8 cellular contexts compared by ENCODE assay signal in genomic region chr20:53869466-53870258, GRCh38.
DNase-seq lines count a peak whose midpoint lies in the region; ATAC-seq, FAIRE-seq and TF ChIP-seq lines count a peak whose summit lies in the region.

No MANE protein-coding gene starts in this region.

- H2AFZ ChIP-seq in GM12878 (ENCODE audit: control insufficient read depth, low read depth, low read length): peak overlapping the region; percentile 63

- H3K27me3 ChIP-seq in GM12878 (replicated peaks in 1 of 2; ENCODE audit: control insufficient read depth in 2 of 2, insufficient read depth in 2 of 2, low read length in 1 of 2): no peaks in the 10 kb centered on the region

- H3K4me1 ChIP-seq in GM12878 (ENCODE audit: control insufficient read depth, insufficient read depth, low read length): peaks cover 51% of the 10 kb centered on the region

- H3K36me3 ChIP-seq in GM12878 (ENCODE audit: control insufficient read depth in 2 of 2, insufficient read depth in 2 of 2, low read length in 1 of 2): no peaks in the 10 kb centered on the region

- H3K27ac ChIP-seq in GM12878 (ENCODE audit: control insufficient read depth, insufficient read depth): peak overlapping the region; percentile 68

- RAD21 ChIA-PET in GM12878 (lab: Charles Lee; ENCODE audit: unreplicated experiment): interaction anchor here (0.7 to 4.3 kb wide), 14 partner anchors 30 to 216 kb away, joined by 3 to 74 read pairs (median 4); no protein-coding TSS in a partner anchor

- TF ChIP-seq CTCF in GM12878 (IDR thresholded peaks at IDR 0.05 in 2 of 3, conservative IDR thresholded peaks at IDR 0.05 in 1 of 3; ENCODE audit: control insufficient read depth in 2 of 3, extremely low read depth in 1 of 3, insufficient read depth in 1 of 3, low read depth in 3 of 3, low read length in 3 of 3): peak; percentile 85 to 93 (median 87)

- peak; percentile 86 for TF ChIP-seq RAD21 in GM12878 (IDR thresholded peaks at IDR 0.05; ENCODE audit: insufficient read depth, low read depth, low read length)

- no peaks in the 10 kb centered on the region for H3K9me3 ChIP-seq in GM12878 (replicated peaks; ENCODE audit: control insufficient read depth, insufficient read depth, low read length)

- 2% methylated on average over 7 of the region's 8 CpGs for WGBS in GM12878 (ENCODE audit: insufficient coverage, insufficient replicate concordance, low lambda C conversion rate, missing lambda C conversion rate)

- in situ Hi-C loops in GM12878 (cut with MboI): loop anchor here (5.0 kb wide), 1 partner anchor 292 kb away; no protein-coding TSS in a partner anchor

- H4K20me1 ChIP-seq in GM12878 (ENCODE audit: control insufficient read depth, insufficient read depth): no peaks in the 10 kb centered on the region

- H3K9ac ChIP-seq in GM12878 (ENCODE audit: control insufficient read depth, insufficient read depth, low read length): no peak overlapping the region

- peak in 2 of 3 experiments; percentile 42 to 89 for DNase-seq in NCI-H1417 (lab: John Stamatoyannopoulos, UW)
- no peak for DNase-seq in NCI-H1417 treated with DMSO at 0.1 percent for 48 hours (lab: John Stamatoyannopoulos, UW)
- DNase-seq in NCI-H128 (lab: John Stamatoyannopoulos, UW; ENCODE audit: unreplicated experiment): peak; percentile 53
- peak; percentile 49 for DNase-seq in T-helper 9 cell
- peak; percentile 91 for DNase-seq in GM12878 (ENCODE audit: low read depth, low spot score)
- peak; percentile 80 for DNase-seq in iris pigment epithelial cell (ENCODE audit: low read depth)
- peak; percentile 82 for DNase-seq in stimulated activated CD4-positive, alpha-beta T cell treated with anti-CD3 and anti-CD28 coated beads, Interleukin-1b, Interleukin-23, amount 100 ng/mL, for 48 hours

- ATAC-seq in HG02759 (IDR thresholded peaks at IDR 0.05; ENCODE audit: unreplicated experiment): peak; percentile 59
- peak; percentile 73 for ATAC-seq in GM12878

- peak overlapping the region; percentile 29; the same call in 1 of the 2 replicates for H3K4me2 ChIP-seq in GM12878 (ENCODE audit: control insufficient read depth, insufficient read depth)

- intact Hi-C loops in GM12878 (cut with micrococcal nuclease; ENCODE audit: unreplicated experiment): loop anchor here (1.0 to 5.0 kb wide), 5 partner anchors 37 to 193 kb away; no protein-coding TSS in a partner anchor

- TF ChIP-seq POLR2A in GM12878 (IDR thresholded peaks at IDR 0.05; ENCODE audit: low read depth, low read length): no peak

- FAIRE-seq in GM12878 (lab: Jason Lieb, UNC): peak; percentile 49

- CTCF ChIA-PET in GM12878 (lab: Yijun Ruan, JAX): interaction anchor here (0.9 to 3.9 kb wide), 11 partner anchors 25 to 212 kb away, joined by 3 to 34 read pairs (median 5); no protein-coding TSS in a partner anchor

- SMC1A ChIA-PET in GM12878 (lab: Charles Lee; ENCODE audit: uncharacterized antibody, unreplicated experiment): interaction anchor here (0.5 to 3.8 kb wide), 36 partner anchors 10 to 723 kb away, joined by 3 to 27 read pairs (median 4); no protein-coding TSS in a partner anchor

- no TSS peak for BruUV-seq in GM12878 (replicated peaks; lab: Mats Ljungman, UMichigan)

- no peak overlapping the region for H3K4me3 ChIP-seq in GM12878

- peak in 1 of 2 experiments; percentile 61; a peak in 2 of 4 replicates for TF ChIP-seq EP300 in GM12878 (IDR thresholded peaks at IDR 0.05; ENCODE audit: borderline replicate concordance in 1 of 2, control insufficient read depth in 1 of 2, low read depth in 2 of 2, low read length in 2 of 2)

- POLR2A ChIA-PET in GM12878 (lab: Charles Lee): interaction anchor here (0.7 to 1.3 kb wide), 4 partner anchors 40 to 284 kb away, joined by 3 to 6 read pairs (median 4); no protein-coding TSS in a partner anchor

- no peaks in the 10 kb centered on the region; the same call in 1 of the 2 replicates for H3K79me2 ChIP-seq in GM12878 (ENCODE audit: control insufficient read depth, insufficient read depth, low read length)

TF ChIP-seq in GM12878, 131 proteins besides CTCF, POLR2A, EP300 and RAD21 (continues in another document):
- TF ChIP-seq TARDBP (IDR thresholded peaks at IDR 0.05; ENCODE audit: borderline replicate concordance): no peak
- TF ChIP-seq IKZF1 (conservative IDR thresholded peaks at IDR 0.05): peak; percentile 87
- TF ChIP-seq, protein P1, sequence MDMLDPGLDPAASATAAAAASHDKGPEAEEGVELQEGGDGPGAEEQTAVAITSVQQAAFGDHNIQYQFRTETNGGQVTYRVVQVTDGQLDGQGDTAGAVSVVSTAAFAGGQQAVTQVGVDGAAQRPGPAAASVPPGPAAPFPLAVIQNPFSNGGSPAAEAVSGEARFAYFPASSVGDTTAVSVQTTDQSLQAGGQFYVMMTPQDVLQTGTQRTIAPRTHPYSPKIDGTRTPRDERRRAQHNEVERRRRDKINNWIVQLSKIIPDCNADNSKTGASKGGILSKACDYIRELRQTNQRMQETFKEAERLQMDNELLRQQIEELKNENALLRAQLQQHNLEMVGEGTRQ (IDR thresholded peaks at IDR 0.05; ENCODE audit: borderline replicate concordance, low read depth, low read length): no peak
- no peak for TF ChIP-seq HDGF (IDR thresholded peaks at IDR 0.05)
- TF ChIP-seq HDAC6 (IDR thresholded peaks at IDR 0.05; ENCODE audit: unreplicated experiment): no peak
- no peak for TF ChIP-seq KLF5 (IDR thresholded peaks at IDR 0.05; ENCODE audit: partially characterized antibody)
- TF ChIP-seq ZBTB11 (CRISPR knock-in tag; IDR thresholded peaks at IDR 0.05): no peak
- no peak for TF ChIP-seq CEBPB (IDR thresholded peaks at IDR 0.05; ENCODE audit: borderline replicate concordance in 1 of 2, low read depth in 2 of 2, low read length in 2 of 2)
- TF ChIP-seq ESRRA (IDR thresholded peaks at IDR 0.05; ENCODE audit: low read length): no peak
- no peak for TF ChIP-seq BACH1 (IDR thresholded peaks at IDR 0.05; ENCODE audit: borderline replicate concordance)
- TF ChIP-seq IKZF2 (IDR thresholded peaks at IDR 0.05): peak; percentile 89
- no peak for TF ChIP-seq POLR2AphosphoS2 (IDR thresholded peaks at IDR 0.05; ENCODE audit: low read depth, low read length)
- peak; percentile 82 for TF ChIP-seq NBN (IDR thresholded peaks at IDR 0.05)
- no peak for TF ChIP-seq YBX1 (IDR thresholded peaks at IDR 0.05)
- TF ChIP-seq BHLHE40 (IDR thresholded peaks at IDR 0.05; ENCODE audit: borderline replicate concordance in 1 of 2, low read depth in 2 of 2, low read length in 1 of 2): peak in 1 of 2 experiments; percentile 24; a peak in 1 of 4 replicates
- TF ChIP-seq SMC3 (IDR thresholded peaks at IDR 0.05; ENCODE audit: borderline replicate concordance, low read length): peak; percentile 87
- TF ChIP-seq, protein P2, sequence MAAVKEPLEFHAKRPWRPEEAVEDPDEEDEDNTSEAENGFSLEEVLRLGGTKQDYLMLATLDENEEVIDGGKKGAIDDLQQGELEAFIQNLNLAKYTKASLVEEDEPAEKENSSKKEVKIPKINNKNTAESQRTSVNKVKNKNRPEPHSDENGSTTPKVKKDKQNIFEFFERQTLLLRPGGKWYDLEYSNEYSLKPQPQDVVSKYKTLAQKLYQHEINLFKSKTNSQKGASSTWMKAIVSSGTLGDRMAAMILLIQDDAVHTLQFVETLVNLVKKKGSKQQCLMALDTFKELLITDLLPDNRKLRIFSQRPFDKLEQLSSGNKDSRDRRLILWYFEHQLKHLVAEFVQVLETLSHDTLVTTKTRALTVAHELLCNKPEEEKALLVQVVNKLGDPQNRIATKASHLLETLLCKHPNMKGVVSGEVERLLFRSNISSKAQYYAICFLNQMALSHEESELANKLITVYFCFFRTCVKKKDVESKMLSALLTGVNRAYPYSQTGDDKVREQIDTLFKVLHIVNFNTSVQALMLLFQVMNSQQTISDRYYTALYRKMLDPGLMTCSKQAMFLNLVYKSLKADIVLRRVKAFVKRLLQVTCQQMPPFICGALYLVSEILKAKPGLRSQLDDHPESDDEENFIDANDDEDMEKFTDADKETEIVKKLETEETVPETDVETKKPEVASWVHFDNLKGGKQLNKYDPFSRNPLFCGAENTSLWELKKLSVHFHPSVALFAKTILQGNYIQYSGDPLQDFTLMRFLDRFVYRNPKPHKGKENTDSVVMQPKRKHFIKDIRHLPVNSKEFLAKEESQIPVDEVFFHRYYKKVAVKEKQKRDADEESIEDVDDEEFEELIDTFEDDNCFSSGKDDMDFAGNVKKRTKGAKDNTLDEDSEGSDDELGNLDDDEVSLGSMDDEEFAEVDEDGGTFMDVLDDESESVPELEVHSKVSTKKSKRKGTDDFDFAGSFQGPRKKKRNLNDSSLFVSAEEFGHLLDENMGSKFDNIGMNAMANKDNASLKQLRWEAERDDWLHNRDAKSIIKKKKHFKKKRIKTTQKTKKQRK (IDR thresholded peaks at IDR 0.05; ENCODE audit: low read depth, low read length): no peak
